ENCODE assay signal across 24 cellular contexts in the genomic region with DNA sequence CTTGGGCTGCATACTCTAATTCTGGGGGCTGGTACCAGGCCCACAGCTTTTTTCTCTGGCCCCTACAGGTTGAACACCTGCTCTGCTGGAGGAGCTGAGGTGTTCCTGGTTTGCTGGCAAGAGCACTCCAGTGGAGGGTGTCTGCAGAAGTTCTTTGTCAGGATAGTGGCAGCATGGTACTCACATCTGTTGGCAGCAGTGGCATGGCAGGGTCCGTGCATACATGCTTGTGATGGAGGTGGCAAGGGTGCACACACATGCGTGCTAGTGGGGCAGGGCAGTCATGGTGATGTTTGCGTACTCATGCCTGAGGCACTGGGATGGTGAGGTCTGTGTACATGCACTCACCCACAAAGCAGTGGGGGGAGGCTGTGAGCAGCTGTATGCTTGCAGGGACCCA.
DNase-seq lines count a peak whose midpoint lies in the region; ATAC-seq and TF ChIP-seq lines count a peak whose summit lies in the region.
"Had no signal": no experiment of that assay in that cellular context is flagged by ENCODE, and none has a peak within 500 bp of the region (broad histone marks: within the 10 kb centered on the region; RNA-seq: fewer than 3 reads in every experiment).

No MANE protein-coding gene starts in this region.

- DNase-seq in H9 (no peak), chondrocyte (ENCODE audit: low spot score) (peak; percentile 66), posterior vena cava (ENCODE audit: low spot score) (peak; percentile 56), NCI-H1694 treated with DMSO at 0.1 percent for 48 hours (lab: John Stamatoyannopoulos, UW) (no peak), kidney tubule cell (ENCODE audit: low spot score) (no peak)
- DNase-seq: 8988T; ACHN; BE2C; C1 segment of cervical spinal cord; CD4-positive, CD25-positive, alpha-beta regulatory T cell; CD8-positive, alpha-beta memory T cell; COR-L47; DMS 273 treated with DMSO at 0.1 percent for 48 hours; DMS153; DMS53; DMS79; DND-41; EL; GDM1 had no signal

- no peak overlapping the region for H3K23ac ChIP-seq in H9 (ENCODE audit: insufficient read length, low read depth, low read length)

- no peaks in the 10 kb centered on the region for H3K79me1 ChIP-seq in H9 (ENCODE audit: insufficient read depth, low read depth, low read length, poor library complexity, severe bottlenecking)

- H3K4ac ChIP-seq in H9 (ENCODE audit: low read depth, low read length) = no peak overlapping the region

- H4K91ac ChIP-seq in H9 (ENCODE audit: insufficient read length, low read depth, low read length) = no peak overlapping the region

- no peak overlapping the region for H3K27ac ChIP-seq in H9 (ENCODE audit: insufficient read length, low read depth, low read length)
- H3K27ac ChIP-seq: BLaER1 had no signal

- peaks cover 31% of the 10 kb centered on the region for H3K9me3 ChIP-seq in H9 (ENCODE audit: control insufficient read depth, low read depth, low read length)
- H3K9me3 ChIP-seq: BE2C had no signal

- no peak overlapping the region for H3K9ac ChIP-seq in H9 (ENCODE audit: extremely low read depth, insufficient read length, low read length)
- H3K9ac ChIP-seq: BLaER1 had no signal

- no peak for ATAC-seq in stimulated activated memory B cell treated with anti-CD40 and anti-IgM and Interleukin-4, amounts not matched to agents 10 μg/mL and 1 μg/mL and 100 μg/mL, for 72 hours
- ATAC-seq: GM12878 had no signal

- no peaks in the 10 kb centered on the region for H4K20me1 ChIP-seq in H9 (ENCODE audit: control insufficient read depth, insufficient read depth, insufficient read length)

- no peak overlapping the region for H2BK20ac ChIP-seq in H9 (ENCODE audit: low read depth, low read length, poor library complexity, severe bottlenecking)

- H3K56ac ChIP-seq in H9 (ENCODE audit: insufficient read length, low read depth, low read length) = no peak overlapping the region

- intact Hi-C loops in posterior vena cava (cut with DNase I) = no loop called here

- H3K36me3 Mint-ChIP-seq in H9 (ENCODE audit: insufficient read depth in 1 of 3, low read depth in 3 of 3) = peaks cover 4 to 11% (median 8%) of the 10 kb centered on the region in 3 experiments; a peak in 5 of 7 replicates
- peaks cover 2% of the 10 kb centered on the region for H3K36me3 Mint-ChIP-seq in chondrocyte (ENCODE audit: low read depth)
- peaks cover 32% of the 10 kb centered on the region for H3K36me3 Mint-ChIP-seq in stimulated activated memory B cell treated with anti-CD40 and anti-IgM and Interleukin-4, amounts not matched to agents 10 μg/mL and 1 μg/mL and 100 μg/mL, for 72 hours
- H3K36me3 Mint-ChIP-seq: CD14-positive monocyte; CD4-positive, CD25-positive, alpha-beta regulatory T cell had no signal

- H3K27me3 ChIP-seq in H9 (ENCODE audit: insufficient read depth, low read length) = no peaks in the 10 kb centered on the region
- H3K27me3 ChIP-seq: BE2C had no signal

- H3T11ph ChIP-seq in H9 (ENCODE audit: low read length) = no peak overlapping the region

- H3K18ac ChIP-seq in H9 (ENCODE audit: insufficient read length, low read depth, low read length) = peak overlapping the region; percentile 48

- peak overlapping the region; percentile 63 for H4K5ac ChIP-seq in H9 (ENCODE audit: insufficient read length, low read depth, low read length)

- no peak overlapping the region for H2BK5ac ChIP-seq in H9 (ENCODE audit: insufficient read length, low read length)

- WGBS in H9 (ENCODE audit: extremely low coverage, insufficient read length, low lambda C conversion rate) = no CpG with 5 or more reads among the region's 3 CpGs

- no peaks in the 10 kb centered on the region for H3K79me2 ChIP-seq in H9 (ENCODE audit: insufficient read depth, low read length)

- no peaks in the 10 kb centered on the region for H3K23me2 ChIP-seq in H9 (ENCODE audit: insufficient read length, low read depth, low read length, poor library complexity, severe bottlenecking)

- H3K27me3 Mint-ChIP-seq in H9 (ENCODE audit: low read depth) = no peaks in the 10 kb centered on the region
- no peaks in the 10 kb centered on the region for H3K27me3 Mint-ChIP-seq in chondrocyte (ENCODE audit: low read depth)
- H3K27me3 Mint-ChIP-seq in stimulated activated memory B cell treated with anti-CD40 and anti-IgM and Interleukin-4, amounts not matched to agents 10 μg/mL and 1 μg/mL and 100 μg/mL, for 72 hours = no peaks in the 10 kb centered on the region
- H3K27me3 Mint-ChIP-seq: CD4-positive, alpha-beta memory T cell; CD4-positive, CD25-positive, alpha-beta regulatory T cell had no signal

- H2BK12ac ChIP-seq in H9 (ENCODE audit: insufficient read length, low read depth, low read length) = no peak overlapping the region

- H3K4me1 ChIP-seq in H9 (ENCODE audit: insufficient read depth, low read length) = no peaks in the 10 kb centered on the region
- H3K4me1 ChIP-seq: BE2C, BLaER1 had no signal

- H3K27ac Mint-ChIP-seq in H9 = no peak overlapping the region
- H3K27ac Mint-ChIP-seq in chondrocyte (ENCODE audit: unreplicated experiment) = no peak overlapping the region
- no peak overlapping the region for H3K27ac Mint-ChIP-seq in stimulated activated memory B cell treated with anti-CD40 and anti-IgM and Interleukin-4, amounts not matched to agents 10 μg/mL and 1 μg/mL and 100 μg/mL, for 72 hours
- H3K27ac Mint-ChIP-seq: CD14-positive monocyte; CD4-positive, alpha-beta memory T cell; CD4-positive, CD25-positive, alpha-beta regulatory T cell; CD8-positive, alpha-beta memory T cell had no signal

- H3K4me2 ChIP-seq in H9 (ENCODE audit: insufficient read depth, insufficient read length, low read length) = no peak overlapping the region
- H3K4me2 ChIP-seq: BLaER1 had no signal

- no peak overlapping the region; the same call in 1 of the 2 replicates for H3K14ac ChIP-seq in H9 (ENCODE audit: insufficient read depth, low read length)

- H2AFZ ChIP-seq in H9 (ENCODE audit: low read length) = no peak overlapping the region

- no peak overlapping the region for H4K8ac ChIP-seq in H9 (replicated peaks; ENCODE audit: insufficient read length, low read depth, low read length)

- H2BK120ac ChIP-seq in H9 (ENCODE audit: low read depth, low read length, poor library complexity, severe bottlenecking) = no peak overlapping the region

- TF ChIP-seq CTCF in H9 (conservative IDR thresholded peaks at IDR 0.05) (no peak), chondrocyte (IDR thresholded peaks at IDR 0.05) (no peak)

- H2BK15ac ChIP-seq in H9 (ENCODE audit: low read depth, low read length) = no peak overlapping the region

- H3K4me1 Mint-ChIP-seq in H9 (peaks cover 5 to 6% of the 10 kb centered on the region in 2 experiments; a peak in 3 of 4 replicates), chondrocyte (ENCODE audit: low read depth) (no peaks in the 10 kb centered on the region)
- H3K4me1 Mint-ChIP-seq in stimulated activated memory B cell treated with anti-CD40 and anti-IgM and Interleukin-4, amounts not matched to agents 10 μg/mL and 1 μg/mL and 100 μg/mL, for 72 hours = peaks cover 38% of the 10 kb centered on the region
- H3K4me1 Mint-ChIP-seq: CD14-positive monocyte; CD8-positive, alpha-beta memory T cell had no signal

- H3K9me3 Mint-ChIP-seq in H9 (peaks cover 73 to 88% of the 10 kb centered on the region in 2 experiments), chondrocyte (ENCODE audit: low read depth) (peaks cover 59% of the 10 kb centered on the region)
- peaks cover 3% of the 10 kb centered on the region for H3K9me3 Mint-ChIP-seq in stimulated activated memory B cell treated with anti-CD40 and anti-IgM and Interleukin-4, amounts not matched to agents 10 μg/mL and 1 μg/mL and 100 μg/mL, for 72 hours

- H2AK5ac ChIP-seq in H9 (ENCODE audit: insufficient read length, low read length) = no peak overlapping the region

- H3K4me3 Mint-ChIP-seq in H9 (no peak overlapping the region), chondrocyte (ENCODE audit: unreplicated experiment) (no peak overlapping the region)
- no peak overlapping the region for H3K4me3 Mint-ChIP-seq in stimulated activated memory B cell treated with anti-CD40 and anti-IgM and Interleukin-4, amounts not matched to agents 10 μg/mL and 1 μg/mL and 100 μg/mL, for 72 hours
- H3K4me3 Mint-ChIP-seq: CD14-positive monocyte; CD4-positive, alpha-beta memory T cell; CD4-positive, CD25-positive, alpha-beta regulatory T cell; CD8-positive, alpha-beta memory T cell had no signal

Comparison
In these comparisons a context has a peak if more than half of its experiments do, and no peak if none do; other contexts are left out.
1. DNase-seq: peak in chondrocyte (single experiment) and posterior vena cava (single experiment); none in H9 (single experiment), NCI-H1694 treated with DMSO at 0.1 percent for 48 hours (single experiment) and kidney tubule cell (single experiment).